Comparison of ENCODE assay signal across 9 cellular contexts in genomic region chr1:36084502-36085115, GRCh38.
A peak's percentile ranks its signal among the peaks of the same experiment; 100 is the strongest.
DNase-seq lines count a peak whose midpoint lies in the region; ATAC-seq, FAIRE-seq and TF ChIP-seq lines count a peak whose summit lies in the region.
"Had no signal": no experiment of that assay in that cellular context is flagged by ENCODE, and none has a peak within 500 bp of the region (broad histone marks: within the 10 kb centered on the region; RNA-seq: fewer than 3 reads in every experiment).

No MANE protein-coding gene starts in this region.

- H3K9me3 Mint-ChIP-seq in nephron progenitor cell: no peaks in the 10 kb centered on the region
- H3K9me3 Mint-ChIP-seq: central memory CD8-positive, alpha-beta T cell had no signal

- TF ChIP-seq CTCF in AG04449 (IDR thresholded peaks at IDR 0.05; ENCODE audit: insufficient read depth, low read length, missing control alignments): no peak
- no peak for TF ChIP-seq CTCF in nephron progenitor cell (IDR thresholded peaks at IDR 0.05)

- CTCF ChIA-PET in AG04449 (lab: Yijun Ruan, JAX): interaction anchor here (1.5 to 1.8 kb wide), 2 partner anchors 16 to 203 kb away, joined by 3 to 4 read pairs; no protein-coding TSS in a partner anchor

- H3K36me3 ChIP-seq in endocrine pancreas (ENCODE audit: control insufficient read depth, insufficient read depth, low read length): no peaks in the 10 kb centered on the region

- ATAC-seq in GM18907 (IDR thresholded peaks at IDR 0.05; ENCODE audit: unreplicated experiment) (no peak), HG03025 (IDR thresholded peaks at IDR 0.05; ENCODE audit: low FRiP score, unreplicated experiment) (no peak)

- H3K36me3 Mint-ChIP-seq in nephron progenitor cell (ENCODE audit: low read depth): no peaks in the 10 kb centered on the region

- H3K27ac Mint-ChIP-seq in nephron progenitor cell: peak overlapping the region; percentile 71

- H3K9ac ChIP-seq in endocrine pancreas (ENCODE audit: control insufficient read depth, insufficient read depth, low read length): peak overlapping the region; percentile 72

- no peaks in the 10 kb centered on the region for H3K27me3 ChIP-seq in endocrine pancreas (ENCODE audit: control insufficient read depth, insufficient read depth, low read length)

- peaks cover 11% of the 10 kb centered on the region for H3K27me3 Mint-ChIP-seq in nephron progenitor cell (ENCODE audit: low read depth, poor library complexity)

- no peak for FAIRE-seq in H54 (lab: Jason Lieb, UNC)

- DNase-seq in AG04449 (ENCODE audit: low read depth, low spot score) (no peak), NCI-H1092 (lab: John Stamatoyannopoulos, UW) (peak; percentile 33), nephron progenitor cell (no peak), pons (ENCODE audit: low spot score) (no peak), H54 (ENCODE audit: insufficient read length, low spot score) (no peak)

- no peaks in the 10 kb centered on the region for H3K9me3 ChIP-seq in endocrine pancreas (ENCODE audit: control insufficient read depth, low read length)

- TF ChIP-seq POLR2A in H54 (IDR thresholded peaks at IDR 0.05; ENCODE audit: low read depth, low read length): no peak

- H3K4me1 ChIP-seq in endocrine pancreas (ENCODE audit: control insufficient read depth, insufficient read depth, low read length): no peaks in the 10 kb centered on the region

- peak overlapping the region; percentile 53 for H3K4me3 ChIP-seq in AG04449 (ENCODE audit: low read depth, low read length)
- H3K4me3 ChIP-seq in endocrine pancreas (ENCODE audit: control insufficient read depth, insufficient read depth, low read length): no peak overlapping the region

- peaks cover 18% of the 10 kb centered on the region for H3K4me1 Mint-ChIP-seq in nephron progenitor cell

- H3K4me3 Mint-ChIP-seq in nephron progenitor cell: peak overlapping the region; percentile 77
- H3K4me3 Mint-ChIP-seq: central memory CD8-positive, alpha-beta T cell had no signal

- POLR2A ChIA-PET in AG04449 (lab: Yijun Ruan, JAX): no interaction called here
